1 cellular context compared by ENCODE assay signal in genomic region chr16:56701534-56701933, GRCh38.
TF ChIP-seq lines count a peak whose summit lies in the region.

No MANE protein-coding gene starts in this region.

TF ChIP-seq in IMR-90, 13 proteins besides CTCF, POLR2A, EP300 and RAD21:
- no peak for TF ChIP-seq MAFK (IDR thresholded peaks at IDR 0.05; ENCODE audit: low read depth, low read length)
- no peak for TF ChIP-seq CEBPB (IDR thresholded peaks at IDR 0.05; ENCODE audit: low read depth, low read length)
- no peak for TF ChIP-seq NFE2L2 (IDR thresholded peaks at IDR 0.05; ENCODE audit: low read depth, low read length)
- no peak for TF ChIP-seq USF2 (IDR thresholded peaks at IDR 0.05; ENCODE audit: low read depth, low read length)
- TF ChIP-seq RCOR1 (IDR thresholded peaks at IDR 0.05; ENCODE audit: insufficient replicate concordance, low read length) = no peak
- no peak for TF ChIP-seq BHLHE40 (IDR thresholded peaks at IDR 0.05; ENCODE audit: low read depth, low read length)
- no peak for TF ChIP-seq MAZ (IDR thresholded peaks at IDR 0.05; ENCODE audit: borderline replicate concordance, low read depth, low read length)
